In the genomic region with DNA sequence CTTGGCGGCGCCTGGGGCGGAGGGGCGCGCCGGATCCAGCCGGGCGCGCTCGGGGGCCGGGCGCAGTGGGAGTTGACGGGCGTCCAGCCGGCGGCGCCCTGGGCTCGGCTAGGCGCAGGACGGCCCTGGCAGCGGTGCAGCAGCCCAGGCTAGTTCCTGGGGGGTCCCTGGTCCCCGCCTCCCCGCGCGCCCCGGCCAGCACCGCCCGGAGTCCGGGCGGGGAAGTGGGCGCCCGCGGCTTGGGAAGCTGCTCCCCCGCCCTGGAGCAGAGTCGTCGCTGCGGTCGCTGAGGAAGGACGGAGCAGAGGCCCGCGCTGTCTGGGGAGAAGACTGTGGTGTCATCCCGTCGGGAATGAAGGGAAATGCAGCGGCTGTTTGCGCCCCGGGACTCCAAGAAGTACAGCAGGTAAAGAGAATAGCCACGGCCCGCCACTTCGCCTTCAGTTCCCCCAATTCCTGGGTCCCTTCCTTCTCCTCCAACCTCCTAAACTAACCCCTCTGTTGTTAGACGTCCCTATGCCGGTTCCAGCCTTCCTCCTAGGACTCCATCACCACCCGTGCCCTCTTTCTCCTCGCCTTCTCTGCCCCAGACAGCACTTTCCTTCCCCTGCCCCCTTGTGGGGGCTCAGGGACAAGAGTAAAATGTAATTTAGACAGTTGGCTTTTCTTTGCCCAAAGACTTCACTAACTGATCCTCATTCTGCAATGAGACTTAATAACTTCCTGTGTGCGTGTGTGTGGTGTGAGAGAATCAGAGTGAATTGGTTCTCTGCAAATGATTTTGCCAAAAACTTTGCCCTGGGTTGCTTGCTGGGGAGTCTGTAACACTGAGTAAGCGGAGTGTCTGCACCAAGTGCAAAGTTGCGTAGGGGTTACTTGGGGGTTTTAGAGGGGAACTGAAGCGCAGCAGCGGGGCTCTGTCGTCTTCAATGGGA, we compare ENCODE assay signal across 10 cellular contexts. TPM values are rescaled to one million over a fixed set of nuclear protein-coding genes. Genes with fewer than 3 reads are reported as not detected.
DNase-seq lines count a peak whose midpoint lies in the region; ATAC-seq and TF ChIP-seq lines count a peak whose summit lies in the region.
"Had no signal": no experiment of that assay in that cellular context is flagged by ENCODE, and none has a peak within 500 bp of the region (broad histone marks: within the 10 kb centered on the region; RNA-seq: fewer than 3 reads in every experiment).

No MANE protein-coding gene starts in this region.

- no peak overlapping the region for H3K4me3 Mint-ChIP-seq in activated CD4-positive, alpha-beta T cell treated with anti-CD3 and anti-CD28 coated beads, Interleukin-2, amount 10 ng/mL, durations not matched to agents 24 days and 14 days
- H3K4me3 Mint-ChIP-seq: activated naive CD8-positive, alpha-beta T cell treated with anti-CD3 and anti-CD28 coated beads for 36 hours had no signal

- no CpG with 5 or more reads among the region's 59 CpGs for WGBS in neuronal stem cell (ENCODE audit: extremely low coverage in 2 of 2, insufficient read length in 2 of 2, insufficient replicate concordance in 1 of 2), 2 donors

- no peak overlapping the region for H3K27ac Mint-ChIP-seq in activated CD4-positive, alpha-beta T cell treated with anti-CD3 and anti-CD28 coated beads, Interleukin-2, amount 10 ng/mL, durations not matched to agents 24 days and 14 days
- H3K27ac Mint-ChIP-seq: activated naive CD8-positive, alpha-beta T cell treated with anti-CD3 and anti-CD28 coated beads for 36 hours had no signal

- no peaks in the 10 kb centered on the region for H4K20me1 ChIP-seq in fibroblast of lung (ENCODE audit: control insufficient read depth, extremely low read depth, insufficient read depth, low read length)

- H3K4ac ChIP-seq in neuronal stem cell (ENCODE audit: low read length), result no peak overlapping the region

- H3K4me1 Mint-ChIP-seq in activated CD4-positive, alpha-beta T cell treated with anti-CD3 and anti-CD28 coated beads, Interleukin-2, amount 10 ng/mL, durations not matched to agents 24 days and 14 days, result peaks cover 2% of the 10 kb centered on the region

- H4K8ac ChIP-seq in neuronal stem cell (ENCODE audit: low read depth, low read length), result no peak overlapping the region

- H3K14ac ChIP-seq in neuronal stem cell (ENCODE audit: low read length), result no peak overlapping the region

- DNase-seq in BE2C, result no peak
- peak; percentile 24 for DNase-seq in LHCN-M2 (ENCODE audit: low read depth)
- DNase-seq in fibroblast of lung (ENCODE audit: low read depth in 2 of 2), result peak; percentile 2 to 71
- DNase-seq in neuronal stem cell (ENCODE audit: low spot score), result peak; percentile 29
- no peak for DNase-seq in mesenteric fat pad (ENCODE audit: low spot score)
- no peak for DNase-seq in activated CD4-positive, alpha-beta T cell treated with anti-CD3 and anti-CD28 coated beads, Interleukin-2, amount 10 ng/mL, durations not matched to agents 24 days and 14 days
- DNase-seq in activated CD8-positive, alpha-beta memory T cell treated with anti-CD3 and anti-CD28 coated beads for 24 hours, result no peak
- DNase-seq: activated naive CD8-positive, alpha-beta T cell treated with anti-CD3 and anti-CD28 coated beads for 36 hours had no signal

- no peaks in the 10 kb centered on the region for H3K79me2 ChIP-seq in fibroblast of lung (ENCODE audit: control insufficient read depth, insufficient read depth, low read length)

- H3K79me1 ChIP-seq in neuronal stem cell (ENCODE audit: low read depth, low read length), result no peaks in the 10 kb centered on the region

- no peak overlapping the region for H3K4me2 ChIP-seq in fibroblast of lung (ENCODE audit: extremely low read depth, insufficient read depth, low read length)
- H3K4me2 ChIP-seq in neuronal stem cell (ENCODE audit: insufficient read depth, low read length, poor library complexity, severe bottlenecking), result peak overlapping the region; percentile 96
- H3K4me2 ChIP-seq: KMS-11 had no signal

- H3K9me3 ChIP-seq in BE2C, result no peaks in the 10 kb centered on the region
- H3K9me3 ChIP-seq in fibroblast of lung (ENCODE audit: control insufficient read depth, insufficient read depth, low read depth, low read length), result no peaks in the 10 kb centered on the region
- H3K9me3 ChIP-seq in neuronal stem cell (replicated peaks in 1 of 2; ENCODE audit: control insufficient read depth in 2 of 2, insufficient read depth in 1 of 2, low read depth in 1 of 2, low read length in 2 of 2), result peaks cover 1 to 2% of the 10 kb centered on the region in 2 donors

- H3K27ac ChIP-seq in fibroblast of lung (ENCODE audit: insufficient read depth, low read length) (no peak overlapping the region), neuronal stem cell (replicated peaks; ENCODE audit: low read length) (no peak overlapping the region)
- H3K27ac ChIP-seq: KMS-11 had no signal

- H2AK5ac ChIP-seq in neuronal stem cell (ENCODE audit: low read depth, low read length), result no peak overlapping the region

- peak overlapping the region; percentile 72 for H3K18ac ChIP-seq in neuronal stem cell (ENCODE audit: low read length)

- H3K4me1 ChIP-seq in BE2C, result no peaks in the 10 kb centered on the region
- H3K4me1 ChIP-seq in fibroblast of lung (ENCODE audit: control insufficient read depth, extremely low read depth, insufficient read depth, low read length), result no peaks in the 10 kb centered on the region
- H3K4me1 ChIP-seq in neuronal stem cell (ENCODE audit: control insufficient read depth in 2 of 2, insufficient read depth in 1 of 2, low read depth in 1 of 2, low read length in 2 of 2), result no peaks in the 10 kb centered on the region

- H3K27me3 ChIP-seq in BE2C (peaks cover 35% of the 10 kb centered on the region), fibroblast of lung (ENCODE audit: control insufficient read depth, insufficient read depth, low read length) (peaks cover 10% of the 10 kb centered on the region), neuronal stem cell (ENCODE audit: control insufficient read depth in 3 of 3, insufficient read depth in 3 of 3, low read depth in 1 of 3, low read length in 3 of 3) (peaks cover 7 to 35% (median 22%) of the 10 kb centered on the region in 3 experiments)

- TF ChIP-seq CTCF in BE2C (IDR thresholded peaks at IDR 0.05; ENCODE audit: low read depth, low read length), result peak; percentile 46
- TF ChIP-seq CTCF in fibroblast of lung (conservative IDR thresholded peaks at IDR 0.05 in 1 of 2, IDR thresholded peaks at IDR 0.05 in 1 of 2; ENCODE audit: low read depth in 1 of 2, low read length in 2 of 2), result no peak

- H2AFZ ChIP-seq in fibroblast of lung (ENCODE audit: low read length) (no peak overlapping the region), neuronal stem cell (ENCODE audit: low read length) (peak overlapping the region; percentile 84)

- H2BK5ac ChIP-seq in neuronal stem cell (ENCODE audit: low read length), result no peak overlapping the region

- no peak overlapping the region for H4K91ac ChIP-seq in neuronal stem cell (ENCODE audit: low read depth, low read length, poor library complexity)

- H3K9me3 Mint-ChIP-seq in activated CD4-positive, alpha-beta T cell treated with anti-CD3 and anti-CD28 coated beads, Interleukin-2, amount 10 ng/mL, durations not matched to agents 24 days and 14 days, result no peaks in the 10 kb centered on the region
- H3K9me3 Mint-ChIP-seq: activated naive CD8-positive, alpha-beta T cell treated with anti-CD3 and anti-CD28 coated beads for 36 hours had no signal

- no peak overlapping the region for H3K23ac ChIP-seq in neuronal stem cell (ENCODE audit: low read depth, low read length, poor library complexity)

- H3K36me3 ChIP-seq in BE2C (no peaks in the 10 kb centered on the region), fibroblast of lung (ENCODE audit: control insufficient read depth, insufficient read depth, low read length) (no peaks in the 10 kb centered on the region), neuronal stem cell (replicated peaks in 1 of 2; ENCODE audit: control insufficient read depth in 2 of 2, insufficient read depth in 2 of 2, low read length in 2 of 2) (no peaks in the 10 kb centered on the region)

- H3K9ac ChIP-seq in fibroblast of lung (ENCODE audit: insufficient read depth, low read length), result no peak overlapping the region
- H3K9ac ChIP-seq in neuronal stem cell (ENCODE audit: low read depth, low read length, poor library complexity), result no peak overlapping the region
- H3K9ac ChIP-seq: KMS-11 had no signal

- intact Hi-C loops in activated CD4-positive, alpha-beta T cell treated with anti-CD3 and anti-CD28 coated beads, Interleukin-2, amount 10 ng/mL, durations not matched to agents 24 days and 14 days (cut with micrococcal nuclease), result no loop called here

- ATAC-seq in HG02973 (IDR thresholded peaks at IDR 0.05; ENCODE audit: unreplicated experiment), result no peak

- no peak overlapping the region for H3K4me3 ChIP-seq in BE2C (ENCODE audit: low read depth, low read length)
- H3K4me3 ChIP-seq in fibroblast of lung (replicated peaks in 1 of 4; ENCODE audit: control extremely low read depth in 1 of 4, insufficient read depth in 1 of 4, low read depth in 3 of 4, low read length in 4 of 4), result peak overlapping the region in 2 of 4 experiments; percentile 20 to 77
- peak overlapping the region in 1 of 2 donors; percentile 87 for H3K4me3 ChIP-seq in neuronal stem cell (ENCODE audit: low read length in 2 of 2)

- H3K36me3 Mint-ChIP-seq in activated CD4-positive, alpha-beta T cell treated with anti-CD3 and anti-CD28 coated beads, Interleukin-2, amount 10 ng/mL, durations not matched to agents 24 days and 14 days (ENCODE audit: low read depth), result no peaks in the 10 kb centered on the region
- H3K36me3 Mint-ChIP-seq: activated naive CD8-positive, alpha-beta T cell treated with anti-CD3 and anti-CD28 coated beads for 36 hours had no signal

- H2BK12ac ChIP-seq in neuronal stem cell (ENCODE audit: low read length), result no peak overlapping the region

- H2BK120ac ChIP-seq in neuronal stem cell (ENCODE audit: low read depth, low read length), result no peak overlapping the region

- H3K27me3 Mint-ChIP-seq in activated CD4-positive, alpha-beta T cell treated with anti-CD3 and anti-CD28 coated beads, Interleukin-2, amount 10 ng/mL, durations not matched to agents 24 days and 14 days, result peaks cover 22% of the 10 kb centered on the region

- no peak overlapping the region for H2BK15ac ChIP-seq in neuronal stem cell (ENCODE audit: low read length)

RNA-seq across cellular contexts. Expression of a gene that starts 20.3 kb away (rescaled TPM):
- not detected for polyA plus RNA-seq in BE2C (2012; ENCODE audit: insufficient read depth, insufficient read length, low read depth)
- 0.32 and 0.46 TPM in 2 replicates for total RNA-seq in LHCN-M2 (2014; rRNA removed)
- 1.4 TPM for polyA plus RNA-seq in LHCN-M2 (2012)
- total RNA-seq in fibroblast of lung, result 1.5 and 8.5 TPM in 2 replicates
- polyA plus RNA-seq in fibroblast of lung, result 0.14 and 0.72 TPM in 2 replicates
- polyA plus RNA-seq in fibroblast of lung (2012), result 0.10 and 0.59 TPM in 2 replicates
- 0.41 TPM in 1 of 2 replicates, not detected in the other for polyA minus RNA-seq in fibroblast of lung (ENCODE audit: low replicate concordance)
- polyA plus RNA-seq in neuronal stem cell (2013, experiment 1 of 2), result 0.15 TPM
- polyA plus RNA-seq in neuronal stem cell (2013, experiment 2 of 2), result 0.07 TPM
- 2.9 TPM for total RNA-seq in mesenteric fat pad
- total RNA-seq in activated CD4-positive, alpha-beta T cell treated with anti-CD3 and anti-CD28 coated beads, Interleukin-2, amount 10 ng/mL, durations not matched to agents 24 days and 14 days, result not detected in 2 replicates
- total RNA-seq: activated naive CD8-positive, alpha-beta T cell treated with anti-CD3 and anti-CD28 coated beads for 36 hours had no signal

Comparison
In these comparisons a context has a peak if more than half of its experiments do, and no peak if none do; other contexts are left out.
1. DNase-seq: peak in LHCN-M2 (single experiment), fibroblast of lung (2 of 2) and neuronal stem cell (single experiment); none in BE2C (single experiment), mesenteric fat pad (single experiment), activated CD4-positive, alpha-beta T cell treated with anti-CD3 and anti-CD28 coated beads, Interleukin-2, amount 10 ng/mL, durations not matched to agents 24 days and 14 days (single experiment) and activated CD8-positive, alpha-beta memory T cell treated with anti-CD3 and anti-CD28 coated beads for 24 hours (single experiment).